9 cellular contexts compared by ENCODE assay signal in the genomic region with DNA sequence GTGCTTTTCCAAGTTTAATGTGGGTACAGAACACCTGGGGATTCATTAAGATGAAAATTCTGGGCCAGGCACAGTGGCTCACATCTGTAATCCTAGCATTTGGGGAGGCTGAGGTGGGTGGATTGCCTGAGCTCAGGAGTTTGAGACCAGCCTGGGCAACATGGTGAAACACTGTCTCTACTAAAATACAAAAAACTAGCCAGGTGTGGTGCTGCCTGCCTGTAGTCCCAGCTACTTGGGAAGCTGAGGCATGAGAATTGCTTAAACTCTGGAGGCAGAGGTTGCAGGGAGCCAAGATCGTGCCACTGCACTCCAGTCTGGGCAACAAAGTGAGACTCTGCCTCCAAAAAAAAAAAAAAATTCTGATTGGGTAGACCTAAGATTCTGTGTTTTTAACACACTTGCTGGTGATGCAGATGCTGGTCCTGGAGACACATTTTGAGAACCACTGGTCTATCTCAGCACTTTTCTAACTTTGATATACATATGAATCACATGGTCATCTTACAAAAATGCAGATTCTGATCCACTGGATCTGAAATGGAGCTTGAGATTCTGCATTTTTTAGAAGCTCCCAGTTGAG.
"Had no signal": no experiment of that assay in that cellular context is flagged by ENCODE, and none has a peak within 500 bp of the region (broad histone marks: within the 10 kb centered on the region; RNA-seq: fewer than 3 reads in every experiment).

No MANE protein-coding gene starts in this region.

- H3K9me3 Mint-ChIP-seq: neural crest cell, WTC11 had no signal

- H3K27ac Mint-ChIP-seq: WTC11 had no signal

- H3K36me3 Mint-ChIP-seq: T-cell, WTC11 had no signal

- H3K27me3 Mint-ChIP-seq: T-cell had no signal

- ATAC-seq: Right ventricle myocardium inferior, WTC11 had no signal

- DNase-seq: glutamatergic neuron, ovary, sigmoid colon, substantia nigra, transverse colon had no signal

- H3K4me3 Mint-ChIP-seq: neural crest cell, T-cell, WTC11 had no signal

- H3K4me1 Mint-ChIP-seq: neural crest cell, WTC11 had no signal
